23 cellular contexts compared by ENCODE assay signal in genomic region chr3:165466856-165467255, GRCh38.
"Had no signal": no experiment of that assay in that cellular context is flagged by ENCODE, and none has a peak within 500 bp of the region (broad histone marks: within the 10 kb centered on the region; RNA-seq: fewer than 3 reads in every experiment).

No MANE protein-coding gene starts in this region.

- H3K4me3 ChIP-seq: esophagus squamous epithelium, heart left ventricle, lower lobe of right lung, tibial nerve, uterus had no signal

- H3K9me3 ChIP-seq: esophagus squamous epithelium, lower lobe of right lung, tibial nerve had no signal

- H3K27ac ChIP-seq: esophagus squamous epithelium, heart left ventricle, lower lobe of right lung, tibial nerve, uterus, VCaP had no signal

- DNase-seq: activated CD4-positive, alpha-beta T cell treated with anti-CD3 and anti-CD28 coated beads for 1 hour; activated CD4-positive, alpha-beta T cell treated with anti-CD3 and anti-CD28 coated beads, Interleukin-2, amount 50 U/mL, for 4 hours; activated naive CD4-positive, alpha-beta T cell treated with Interleukin-2 at 50 U/mL for 16 hours; activated naive CD8-positive, alpha-beta T cell treated with anti-CD3 and anti-CD28 coated beads, Interleukin-2, amount 50 U/mL, for 24 hours; activated T-cell treated with anti-CD3 and anti-CD28 coated beads for 4 hours; aorta; effector CD8-positive, alpha-beta T cell; esophagus squamous epithelium; heart left ventricle; immature natural killer cell; left cardiac atrium; lower lobe of right lung; naive thymus-derived CD4-positive, alpha-beta T cell; right cardiac atrium; small intestine; stimulated activated CD4-positive, alpha-beta T cell treated with anti-CD3 and anti-CD28 coated beads, Interleukin-4, amount 100 ng/mL, for 24 hours; stimulated activated naive CD4-positive, alpha-beta T cell treated with Interleukin-2 at 50 U/mL for 16 hours; substantia nigra; uterus had no signal

- FAIRE-seq: endothelial cell of umbilical vein, frontal cortex, small intestine had no signal

- H3K27me3 ChIP-seq: esophagus squamous epithelium, heart left ventricle, tibial nerve, uterus had no signal
